In the genomic region with DNA sequence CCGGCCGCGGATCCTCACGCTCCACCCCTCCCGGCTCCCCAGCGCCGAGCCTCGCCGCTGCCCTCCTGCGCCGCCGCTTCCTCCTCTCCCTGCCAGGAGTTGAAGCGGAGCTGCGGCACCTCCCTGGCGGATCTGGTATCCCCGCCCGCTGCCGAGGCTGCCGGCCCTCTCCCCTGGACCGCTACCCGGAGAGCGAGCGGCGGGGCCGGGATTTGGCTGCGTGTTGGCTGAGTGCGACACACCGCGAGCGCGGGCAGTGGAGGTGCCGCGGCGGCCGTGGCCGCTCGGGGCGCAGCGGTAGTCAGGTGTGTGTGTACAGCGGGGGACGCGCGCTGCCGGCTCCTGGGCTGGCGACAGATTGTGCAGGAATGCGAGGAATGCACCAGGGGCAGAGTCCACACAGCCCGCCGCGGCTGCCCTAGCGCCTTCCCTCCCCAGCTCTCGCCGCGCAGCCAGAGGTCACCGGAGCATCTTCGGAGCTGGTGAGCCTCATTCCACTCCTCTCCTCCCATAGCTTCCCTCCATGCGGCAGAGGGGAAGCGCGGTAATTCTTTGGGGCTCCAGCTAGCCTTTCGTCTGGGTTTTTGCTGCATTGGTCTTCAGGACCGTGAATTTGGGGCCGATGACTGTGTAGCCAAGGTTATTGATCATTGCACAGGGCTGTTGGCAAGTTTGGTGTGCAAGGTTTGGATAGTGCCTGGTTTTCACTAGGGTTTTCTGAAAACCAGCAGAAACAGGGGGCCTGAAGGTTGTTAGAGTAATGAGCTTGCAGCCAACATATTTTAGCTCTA, we compare ENCODE assay signal across 1 cellular context.
TF ChIP-seq lines count a peak whose summit lies in the region.

No MANE protein-coding gene starts in this region.

TF ChIP-seq in HepG2, 621 proteins besides CTCF, POLR2A, EP300 and RAD21 (continued from another document and continues in another):
- TF ChIP-seq ZNF512 (CRISPR knock-in tag; IDR thresholded peaks at IDR 0.05), result peak; percentile 73; the same call in 1 of the 2 replicates
- TF ChIP-seq ELF1 (CRISPR knock-in tag; IDR thresholded peaks at IDR 0.05), result no peak; the same call in 1 of the 2 replicates
- TF ChIP-seq, protein P1, sequence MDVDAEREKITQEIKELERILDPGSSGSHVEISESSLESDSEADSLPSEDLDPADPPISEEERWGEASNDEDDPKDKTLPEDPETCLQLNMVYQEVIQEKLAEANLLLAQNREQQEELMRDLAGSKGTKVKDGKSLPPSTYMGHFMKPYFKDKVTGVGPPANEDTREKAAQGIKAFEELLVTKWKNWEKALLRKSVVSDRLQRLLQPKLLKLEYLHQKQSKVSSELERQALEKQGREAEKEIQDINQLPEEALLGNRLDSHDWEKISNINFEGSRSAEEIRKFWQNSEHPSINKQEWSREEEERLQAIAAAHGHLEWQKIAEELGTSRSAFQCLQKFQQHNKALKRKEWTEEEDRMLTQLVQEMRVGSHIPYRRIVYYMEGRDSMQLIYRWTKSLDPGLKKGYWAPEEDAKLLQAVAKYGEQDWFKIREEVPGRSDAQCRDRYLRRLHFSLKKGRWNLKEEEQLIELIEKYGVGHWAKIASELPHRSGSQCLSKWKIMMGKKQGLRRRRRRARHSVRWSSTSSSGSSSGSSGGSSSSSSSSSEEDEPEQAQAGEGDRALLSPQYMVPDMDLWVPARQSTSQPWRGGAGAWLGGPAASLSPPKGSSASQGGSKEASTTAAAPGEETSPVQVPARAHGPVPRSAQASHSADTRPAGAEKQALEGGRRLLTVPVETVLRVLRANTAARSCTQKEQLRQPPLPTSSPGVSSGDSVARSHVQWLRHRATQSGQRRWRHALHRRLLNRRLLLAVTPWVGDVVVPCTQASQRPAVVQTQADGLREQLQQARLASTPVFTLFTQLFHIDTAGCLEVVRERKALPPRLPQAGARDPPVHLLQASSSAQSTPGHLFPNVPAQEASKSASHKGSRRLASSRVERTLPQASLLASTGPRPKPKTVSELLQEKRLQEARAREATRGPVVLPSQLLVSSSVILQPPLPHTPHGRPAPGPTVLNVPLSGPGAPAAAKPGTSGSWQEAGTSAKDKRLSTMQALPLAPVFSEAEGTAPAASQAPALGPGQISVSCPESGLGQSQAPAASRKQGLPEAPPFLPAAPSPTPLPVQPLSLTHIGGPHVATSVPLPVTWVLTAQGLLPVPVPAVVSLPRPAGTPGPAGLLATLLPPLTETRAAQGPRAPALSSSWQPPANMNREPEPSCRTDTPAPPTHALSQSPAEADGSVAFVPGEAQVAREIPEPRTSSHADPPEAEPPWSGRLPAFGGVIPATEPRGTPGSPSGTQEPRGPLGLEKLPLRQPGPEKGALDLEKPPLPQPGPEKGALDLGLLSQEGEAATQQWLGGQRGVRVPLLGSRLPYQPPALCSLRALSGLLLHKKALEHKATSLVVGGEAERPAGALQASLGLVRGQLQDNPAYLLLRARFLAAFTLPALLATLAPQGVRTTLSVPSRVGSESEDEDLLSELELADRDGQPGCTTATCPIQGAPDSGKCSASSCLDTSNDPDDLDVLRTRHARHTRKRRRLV (CRISPR knock-in tag; IDR thresholded peaks at IDR 0.05), result peak; percentile 61; the same call in 1 of the 2 replicates
- TF ChIP-seq ZNF616 (CRISPR knock-in tag; IDR thresholded peaks at IDR 0.05; ENCODE audit: low read depth), result peak; percentile 83
- TF ChIP-seq BHLHE40 (IDR thresholded peaks at IDR 0.05; ENCODE audit: low read length), result peak; percentile 75
- TF ChIP-seq, protein P2, sequence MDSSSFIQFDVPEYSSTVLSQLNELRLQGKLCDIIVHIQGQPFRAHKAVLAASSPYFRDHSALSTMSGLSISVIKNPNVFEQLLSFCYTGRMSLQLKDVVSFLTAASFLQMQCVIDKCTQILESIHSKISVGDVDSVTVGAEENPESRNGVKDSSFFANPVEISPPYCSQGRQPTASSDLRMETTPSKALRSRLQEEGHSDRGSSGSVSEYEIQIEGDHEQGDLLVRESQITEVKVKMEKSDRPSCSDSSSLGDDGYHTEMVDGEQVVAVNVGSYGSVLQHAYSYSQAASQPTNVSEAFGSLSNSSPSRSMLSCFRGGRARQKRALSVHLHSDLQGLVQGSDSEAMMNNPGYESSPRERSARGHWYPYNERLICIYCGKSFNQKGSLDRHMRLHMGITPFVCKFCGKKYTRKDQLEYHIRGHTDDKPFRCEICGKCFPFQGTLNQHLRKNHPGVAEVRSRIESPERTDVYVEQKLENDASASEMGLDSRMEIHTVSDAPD (CRISPR knock-in tag; IDR thresholded peaks at IDR 0.05), result peak; percentile 85; the same call in 1 of the 2 replicates
- no peak for TF ChIP-seq MATR3 (CRISPR knock-in tag; IDR thresholded peaks at IDR 0.05)
- no peak for TF ChIP-seq NBN (conservative IDR thresholded peaks at IDR 0.05)
- TF ChIP-seq ZSCAN31 (CRISPR knock-in tag; IDR thresholded peaks at IDR 0.05; ENCODE audit: low read depth), result peak; percentile 75
- peak; percentile 95; the same call in 1 of the 2 replicates for TF ChIP-seq SMAD3 (CRISPR knock-in tag; IDR thresholded peaks at IDR 0.05)
- 0 out of 2 replicates have a peak, but pooled peaks have one; percentile 56 for TF ChIP-seq ZNF335 (CRISPR knock-in tag; IDR thresholded peaks at IDR 0.05)
- TF ChIP-seq ZNF510 (CRISPR knock-in tag; IDR thresholded peaks at IDR 0.05; ENCODE audit: low read depth), result peak; percentile 95
- TF ChIP-seq ZNF572 (CRISPR knock-in tag; IDR thresholded peaks at IDR 0.05), result no peak; the same call in 1 of the 2 replicates
- no peak for TF ChIP-seq RAD51 (IDR thresholded peaks at IDR 0.05; ENCODE audit: borderline replicate concordance)
- TF ChIP-seq ZNF142 (CRISPR knock-in tag; IDR thresholded peaks at IDR 0.05), result peak; percentile 91; the same call in 1 of the 2 replicates
- TF ChIP-seq, protein P3, sequence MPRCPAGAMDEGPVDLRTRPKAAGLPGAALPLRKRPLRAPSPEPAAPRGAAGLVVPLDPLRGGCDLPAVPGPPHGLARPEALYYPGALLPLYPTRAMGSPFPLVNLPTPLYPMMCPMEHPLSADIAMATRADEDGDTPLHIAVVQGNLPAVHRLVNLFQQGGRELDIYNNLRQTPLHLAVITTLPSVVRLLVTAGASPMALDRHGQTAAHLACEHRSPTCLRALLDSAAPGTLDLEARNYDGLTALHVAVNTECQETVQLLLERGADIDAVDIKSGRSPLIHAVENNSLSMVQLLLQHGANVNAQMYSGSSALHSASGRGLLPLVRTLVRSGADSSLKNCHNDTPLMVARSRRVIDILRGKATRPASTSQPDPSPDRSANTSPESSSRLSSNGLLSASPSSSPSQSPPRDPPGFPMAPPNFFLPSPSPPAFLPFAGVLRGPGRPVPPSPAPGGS (CRISPR knock-in tag; IDR thresholded peaks at IDR 0.05), result peak; percentile 99
- TF ChIP-seq ZNF850 (CRISPR knock-in tag; conservative IDR thresholded peaks at IDR 0.05), result 0 out of 2 replicates have a peak, but pooled peaks have one; percentile 90
- TF ChIP-seq, protein P4, sequence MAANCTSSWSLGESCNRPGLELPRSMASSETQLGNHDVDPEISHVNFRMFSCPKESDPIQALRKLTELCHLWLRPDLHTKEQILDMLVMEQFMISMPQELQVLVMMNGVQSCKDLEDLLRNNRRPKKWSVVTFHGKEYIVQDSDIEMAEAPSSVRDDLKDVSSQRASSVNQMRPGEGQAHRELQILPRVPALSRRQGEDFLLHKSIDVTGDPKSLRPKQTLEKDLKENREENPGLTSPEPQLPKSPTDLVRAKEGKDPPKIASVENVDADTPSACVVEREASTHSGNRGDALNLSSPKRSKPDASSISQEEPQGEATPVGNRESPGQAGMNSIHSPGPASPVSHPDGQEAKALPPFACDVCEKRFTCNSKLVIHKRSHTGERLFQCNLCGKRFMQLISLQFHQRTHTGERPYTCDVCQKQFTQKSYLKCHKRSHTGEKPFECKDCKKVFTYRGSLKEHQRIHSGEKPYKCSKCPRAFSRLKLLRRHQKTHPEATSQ (CRISPR knock-in tag; IDR thresholded peaks at IDR 0.05; ENCODE audit: borderline replicate concordance), result no peak; the same call in 1 of the 2 replicates
- TF ChIP-seq ZNF251 (CRISPR knock-in tag; IDR thresholded peaks at IDR 0.05), result no peak
- TF ChIP-seq, protein P5, sequence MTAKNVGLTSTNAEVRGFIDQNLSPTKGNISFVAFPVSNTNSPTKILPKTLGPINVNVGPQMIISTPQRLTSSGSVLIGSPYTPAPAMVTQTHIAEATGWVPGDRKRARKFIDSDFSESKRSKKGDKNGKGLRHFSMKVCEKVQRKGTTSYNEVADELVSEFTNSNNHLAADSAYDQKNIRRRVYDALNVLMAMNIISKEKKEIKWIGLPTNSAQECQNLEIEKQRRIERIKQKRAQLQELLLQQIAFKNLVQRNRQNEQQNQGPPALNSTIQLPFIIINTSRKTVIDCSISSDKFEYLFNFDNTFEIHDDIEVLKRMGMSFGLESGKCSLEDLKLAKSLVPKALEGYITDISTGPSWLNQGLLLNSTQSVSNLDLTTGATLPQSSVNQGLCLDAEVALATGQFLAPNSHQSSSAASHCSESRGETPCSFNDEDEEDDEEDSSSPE (CRISPR knock-in tag; IDR thresholded peaks at IDR 0.05), result peak; percentile 89
- TF ChIP-seq ISX (CRISPR knock-in tag; conservative IDR thresholded peaks at IDR 0.05), result no peak; the same call in 1 of the 2 replicates
- TF ChIP-seq SALL2 (CRISPR knock-in tag; IDR thresholded peaks at IDR 0.05), result peak; percentile 99
- no peak for TF ChIP-seq ZKSCAN5 (CRISPR knock-in tag; IDR thresholded peaks at IDR 0.05)
- peak; percentile 57; the same call in 1 of the 2 replicates for TF ChIP-seq MLX (CRISPR knock-in tag; IDR thresholded peaks at IDR 0.05)
- no peak for TF ChIP-seq SRSF9 (IDR thresholded peaks at IDR 0.05; ENCODE audit: borderline replicate concordance, insufficient read depth, low read depth, low read length, poor library complexity, severe bottlenecking)
- TF ChIP-seq GLI4 (CRISPR knock-in tag; IDR thresholded peaks at IDR 0.05; ENCODE audit: borderline replicate concordance), result peak; percentile 98; the same call in 1 of the 2 replicates
- TF ChIP-seq ZNF546 (CRISPR knock-in tag; conservative IDR thresholded peaks at IDR 0.05), result 0 out of 2 replicates have a peak, but pooled peaks have one; percentile 28
- TF ChIP-seq ZKSCAN8 (CRISPR knock-in tag; IDR thresholded peaks at IDR 0.05; ENCODE audit: borderline replicate concordance), result peak; percentile 94; the same call in 1 of the 2 replicates
- TF ChIP-seq ETV6 (CRISPR knock-in tag; conservative IDR thresholded peaks at IDR 0.05), result peak; percentile 96
- no peak; the same call in none of the 2 replicates for TF ChIP-seq ZNF790 (CRISPR knock-in tag; IDR thresholded peaks at IDR 0.05; ENCODE audit: borderline replicate concordance)
- TF ChIP-seq BRD4 (CRISPR knock-in tag; IDR thresholded peaks at IDR 0.05), result peak; percentile 97
- TF ChIP-seq ZNF367 (CRISPR knock-in tag; IDR thresholded peaks at IDR 0.05; ENCODE audit: borderline replicate concordance), result peak; percentile 84
- peak; percentile 100 for TF ChIP-seq FOXC1 (CRISPR knock-in tag; IDR thresholded peaks at IDR 0.05; ENCODE audit: borderline replicate concordance)
- TF ChIP-seq PHF21A (CRISPR knock-in tag; IDR thresholded peaks at IDR 0.05), result peak; percentile 94
